ENCODE assay signal across 9 cellular contexts in the genomic region with DNA sequence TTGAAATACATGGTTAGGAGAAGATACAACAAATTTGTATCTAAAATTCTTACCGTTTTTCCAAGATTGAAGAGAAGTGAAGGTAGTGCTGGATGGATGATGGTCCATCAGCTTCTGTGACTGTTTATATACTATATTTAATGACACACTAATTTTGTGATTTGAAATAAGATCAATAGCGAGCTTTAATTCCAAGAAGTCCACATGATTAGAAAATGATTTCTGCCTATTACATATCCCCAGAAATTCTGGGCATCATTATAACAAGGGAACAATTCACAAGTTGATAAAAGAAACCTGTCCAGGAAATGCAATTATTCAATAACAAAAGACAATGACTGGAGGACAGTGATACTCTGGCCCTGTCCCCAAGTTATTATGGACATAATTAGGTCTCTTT. TPM values are rescaled to one million over a fixed set of nuclear protein-coding genes. Genes with fewer than 3 reads are reported as not detected.
"Had no signal": no experiment of that assay in that cellular context is flagged by ENCODE, and none has a peak within 500 bp of the region (broad histone marks: within the 10 kb centered on the region; RNA-seq: fewer than 3 reads in every experiment).

A gene with protein sequence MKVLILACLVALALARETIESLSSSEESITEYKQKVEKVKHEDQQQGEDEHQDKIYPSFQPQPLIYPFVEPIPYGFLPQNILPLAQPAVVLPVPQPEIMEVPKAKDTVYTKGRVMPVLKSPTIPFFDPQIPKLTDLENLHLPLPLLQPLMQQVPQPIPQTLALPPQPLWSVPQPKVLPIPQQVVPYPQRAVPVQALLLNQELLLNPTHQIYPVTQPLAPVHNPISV (minus strand): TSS at position 101 of the 400 bp plus-strand sequence. CDS start 4,733 bp downstream, outside the sequence.

- ATAC-seq: GM12878 had no signal

- H3K4me3 ChIP-seq: GM12878 had no signal

- FAIRE-seq: G401.6, GM12878, GM12891, GM12892, GM18507, GM19239 had no signal

- DNase-seq: GDM1, GF-D8 had no signal

RNA-seq across cellular contexts. Expression of the gene that starts here (rescaled TPM):
- total RNA-seq: G401, GM12878 had no signal
- polyA plus RNA-seq: GM12878 had no signal
